1 cellular context compared by ENCODE assay signal in the genomic region with DNA sequence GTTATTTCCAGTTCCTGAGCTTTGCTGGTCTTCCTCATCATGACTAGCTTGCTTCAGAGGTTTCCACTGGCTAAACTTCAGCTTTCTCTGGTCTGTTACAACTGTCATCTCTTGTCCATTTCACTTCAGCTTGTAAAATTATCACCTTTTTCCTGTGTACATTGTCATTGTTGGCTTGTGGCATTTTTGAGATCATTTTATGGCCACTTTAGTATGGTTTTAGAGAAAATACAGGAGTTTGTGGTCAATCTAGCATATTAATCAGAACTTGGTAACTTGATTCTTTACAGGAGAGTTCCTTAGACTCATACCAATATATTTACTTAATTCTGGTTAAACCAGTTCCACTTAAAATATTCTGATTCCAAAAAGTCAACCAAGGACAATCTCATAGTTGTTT.
TF ChIP-seq lines count a peak whose summit lies in the region.

No MANE protein-coding gene starts in this region.

TF ChIP-seq in endothelial cell of umbilical vein, 7 proteins besides CTCF, POLR2A, EP300 and RAD21 (continued from another document):
- TF ChIP-seq POLR2AphosphoS5 (IDR thresholded peaks at IDR 0.05; ENCODE audit: insufficient read depth, low read depth, low read length) (no peak), EZH2 (IDR thresholded peaks at IDR 0.05; ENCODE audit: borderline replicate concordance, low read depth, low read length, severe bottlenecking) (no peak)
TF ChIP-seq in endothelial cell of umbilical vein: peak in this region for 0.
